In the genomic region with DNA sequence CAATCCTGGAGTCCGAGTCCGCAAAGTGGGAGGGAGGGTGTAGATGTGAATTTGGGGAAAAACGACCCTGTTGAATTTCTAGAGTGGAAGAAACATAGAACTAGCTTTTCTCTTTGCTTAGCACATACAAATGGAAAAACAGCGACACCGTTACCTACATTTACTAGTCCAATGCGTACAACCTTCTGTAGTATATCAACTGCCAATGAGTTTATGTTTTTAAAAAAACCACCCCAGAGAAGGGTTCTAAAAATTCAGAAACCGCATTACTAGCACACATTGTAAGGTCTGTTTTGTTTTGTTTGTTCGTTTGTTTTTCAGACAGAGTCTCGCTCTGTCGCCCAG, we compare ENCODE assay signal across 8 cellular contexts. TPM values are rescaled to one million over a fixed set of nuclear protein-coding genes. Genes with fewer than 3 reads are reported as not detected.
DNase-seq lines count a peak whose midpoint lies in the region; ATAC-seq and TF ChIP-seq lines count a peak whose summit lies in the region.

No MANE protein-coding gene starts in this region.

- WGBS in right lobe of liver (ENCODE audit: insufficient coverage, low coverage, low lambda C conversion rate, missing lambda C conversion rate), result 11% methylated on average over 10 of the region's 10 CpGs
- WGBS in upper lobe of left lung, 2 donors, result 23 to 25% methylated on average over 10 of the region's 10 CpGs

- H3K9me3 ChIP-seq in right lobe of liver (no peaks in the 10 kb centered on the region), upper lobe of left lung (no peaks in the 10 kb centered on the region)

- H3K4me3 ChIP-seq in right lobe of liver (peak overlapping the region; percentile 81 to 100 (median 95)), upper lobe of left lung (peak overlapping the region; percentile 15 to 97 (median 80))

- no peaks in the 10 kb centered on the region for H3K9me3 Mint-ChIP-seq in activated naive CD8-positive, alpha-beta T cell (ENCODE audit: low read depth)

- peaks cover 30% of the 10 kb centered on the region for H3K4me1 Mint-ChIP-seq in activated naive CD8-positive, alpha-beta T cell (ENCODE audit: low read depth)

- intact Hi-C loops in right lobe of liver (cut with DNase I), result loop anchor here in 1 of 2 donors (10.0 kb wide), 1 partner anchor 55 kb away; the partner anchor contains the start of gene EXOSC8

- H3K36me3 Mint-ChIP-seq in activated naive CD8-positive, alpha-beta T cell, result peaks cover 5% of the 10 kb centered on the region

- ATAC-seq in GM18867 (IDR thresholded peaks at IDR 0.05; ENCODE audit: unreplicated experiment), result peak; percentile 30
- peak; percentile 23 for ATAC-seq in HG02943 (IDR thresholded peaks at IDR 0.05; ENCODE audit: low read depth, unreplicated experiment)
- peak in 1 of 4 donors; percentile 20 for ATAC-seq in right lobe of liver
- no peak for ATAC-seq in upper lobe of left lung (ENCODE audit: low FRiP score in 2 of 2)

- H3K27ac Mint-ChIP-seq in activated naive CD8-positive, alpha-beta T cell, result peak overlapping the region; percentile 97

- H3K27me3 Mint-ChIP-seq in activated naive CD8-positive, alpha-beta T cell, result no peaks in the 10 kb centered on the region

- DNase-seq in right lobe of liver (no peak), upper lobe of left lung (no peak), NCI-H446 treated with DMSO at 0.1 percent for 48 hours (lab: John Stamatoyannopoulos, UW) (no peak), NCI-H1092 treated with DMSO at 0.1 percent for 48 hours (lab: John Stamatoyannopoulos, UW) (no peak), SIG-M5 treated with dmso at 0.1 percent for 504 hours (lab: John Stamatoyannopoulos, UW; ENCODE audit: unreplicated experiment) (no peak)

- TF ChIP-seq POLR2A in right lobe of liver (IDR thresholded peaks at IDR 0.05) (no peak), upper lobe of left lung (IDR thresholded peaks at IDR 0.05) (no peak)

- H3K27me3 ChIP-seq in right lobe of liver, result no peaks in the 10 kb centered on the region
- H3K27me3 ChIP-seq in upper lobe of left lung, result no peaks in the 10 kb centered on the region

- peak overlapping the region; percentile 98 for H3K4me3 Mint-ChIP-seq in activated naive CD8-positive, alpha-beta T cell

- H3K4me1 ChIP-seq in right lobe of liver, result peaks cover 0 to 9% (median 3%) of the 10 kb centered on the region in 4 donors
- peaks cover 15 to 25% (median 16%) of the 10 kb centered on the region in 4 donors for H3K4me1 ChIP-seq in upper lobe of left lung

- no peak for TF ChIP-seq CTCF in right lobe of liver (IDR thresholded peaks at IDR 0.05)
- no peak for TF ChIP-seq CTCF in upper lobe of left lung (IDR thresholded peaks at IDR 0.05)

- no peak for TF ChIP-seq EP300 in upper lobe of left lung (IDR thresholded peaks at IDR 0.05)

- H3K27ac ChIP-seq in right lobe of liver, result peak overlapping the region in 2 of 3 donors; percentile 73 to 86
- peak overlapping the region; percentile 94 to 97 (median 96) for H3K27ac ChIP-seq in upper lobe of left lung

- H3K36me3 ChIP-seq in right lobe of liver, result no peaks in the 10 kb centered on the region
- H3K36me3 ChIP-seq in upper lobe of left lung, result peaks cover 0 to 3% (median 0%) of the 10 kb centered on the region in 4 donors

RNA-seq across cellular contexts. Expression of gene SUPT20H, which starts 0.3 kb away (rescaled TPM):
- 10 to 100 TPM; 14.0 to 18.1 (median 16.1) TPM for total RNA-seq in right lobe of liver
- total RNA-seq in upper lobe of left lung, result 10 to 100 TPM; 31.7 to 82.7 (median 44.0) TPM

RNA-seq across cellular contexts. Expression of gene CSNK1A1L, which starts 45.6 kb away (rescaled TPM):
- total RNA-seq in right lobe of liver, result not detected
- total RNA-seq in upper lobe of left lung, result not detected

RNA-seq across cellular contexts. Expression of gene EXOSC8, which starts 59.2 kb away (rescaled TPM):
- total RNA-seq in right lobe of liver (10 to 100 TPM in 5 of 6 experiments, 1 to 10 TPM in 1; 9.3 to 14.4 (median 11.1) TPM), upper lobe of left lung (10 to 100 TPM; 21.4 to 44.0 (median 27.2) TPM)

Comparison
In these comparisons a context has a peak if more than half of its experiments do, and no peak if none do; other contexts are left out.
1. ATAC-seq: peak in GM18867 (single experiment) and HG02943 (single experiment); none in upper lobe of left lung (0 of 2).